ENCODE assay signal across 18 cellular contexts in the genomic region with DNA sequence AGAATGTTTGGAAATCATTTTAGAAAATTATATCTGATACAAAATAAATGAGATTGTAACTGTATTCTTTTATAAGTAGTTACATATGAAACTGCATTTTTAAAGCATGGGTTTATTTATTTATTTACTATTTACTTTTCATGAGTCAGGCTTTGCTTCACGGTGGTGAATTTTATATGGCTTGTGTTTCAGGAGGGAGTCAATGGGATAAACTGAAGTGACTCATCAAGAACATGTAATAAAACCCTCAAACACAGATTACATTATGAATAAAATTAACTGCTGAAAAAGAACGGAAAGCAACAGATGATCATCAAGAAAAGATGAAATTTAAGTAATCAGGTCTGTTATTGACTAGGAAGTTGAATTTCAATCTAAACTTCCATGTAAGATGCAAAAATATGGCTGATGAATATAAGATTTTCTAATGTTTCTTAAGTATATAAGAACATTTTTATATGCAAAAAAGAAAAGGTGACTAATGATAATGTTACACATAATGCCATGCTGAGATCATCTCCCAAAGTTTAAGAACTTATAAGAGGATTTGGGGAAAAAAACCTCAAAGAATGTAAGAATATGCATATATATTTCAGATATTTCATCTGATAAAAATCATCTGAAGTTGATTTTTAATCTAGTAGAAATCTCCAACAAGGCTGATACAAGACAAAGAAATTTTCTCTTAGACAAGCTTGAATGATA.
A peak's percentile ranks its signal among the peaks of the same experiment; 100 is the strongest.
DNase-seq lines count a peak whose midpoint lies in the region; ATAC-seq, FAIRE-seq and TF ChIP-seq lines count a peak whose summit lies in the region.
"Had no signal": no experiment of that assay in that cellular context is flagged by ENCODE, and none has a peak within 500 bp of the region (broad histone marks: within the 10 kb centered on the region; RNA-seq: fewer than 3 reads in every experiment).

No MANE protein-coding gene starts in this region.

- TF ChIP-seq CTCF in AG10803 (conservative IDR thresholded peaks at IDR 0.05; ENCODE audit: low read length) (no peak), foreskin fibroblast (IDR thresholded peaks at IDR 0.05; ENCODE audit: low read depth, low read length) (no peak), pancreas (IDR thresholded peaks at IDR 0.05) (no peak)

- no peaks in the 10 kb centered on the region for H3K36me3 ChIP-seq in pancreas

- H3K27ac ChIP-seq in pancreas: no peak overlapping the region
- H3K27ac ChIP-seq: hepatocyte had no signal

- WGBS in pancreas, 2 donors: 54 to 67% methylated on average over 2 of the region's 2 CpGs

- H3K9me3 ChIP-seq in pancreas: no peaks in the 10 kb centered on the region

- H3K4me1 ChIP-seq in pancreas: no peaks in the 10 kb centered on the region

- intact Hi-C loops in pancreas (cut with DNase I): no loop called here

- DNase-seq in AG10803 (ENCODE audit: low read depth) (peak; percentile 1), HPDE6-E6E7 (ENCODE audit: extremely low spot score) (peak; percentile 55), amniotic epithelial cell (ENCODE audit: low read depth) (peak; percentile 10), foreskin fibroblast (peak; percentile 53 to 69), LoVo (ENCODE audit: low spot score) (no peak), pancreas (no peak)
- DNase-seq: activated CD8-positive, alpha-beta T cell treated with anti-CD3 and anti-CD28 coated beads, Interleukin-2, amount 10 ng/mL, durations not matched to agents 7 days and 5 days; activated effector memory CD4-positive, alpha-beta T cell treated with anti-CD3 and anti-CD28 coated beads, Interleukin-2, amount 50 U/mL, for 16 hours; CD4-positive, alpha-beta T cell; left colon; NCI-H2029; SIG-M5; stimulated activated CD4-positive, alpha-beta T cell treated with anti-CD3 and anti-CD28 coated beads, Interleukin-4, amount 100 ng/mL, for 24 hours; trophoblast cell had no signal

- H3K4me3 ChIP-seq in AG10803 (ENCODE audit: low read length): no peak overlapping the region
- no peak overlapping the region for H3K4me3 ChIP-seq in foreskin fibroblast (ENCODE audit: low read depth in 1 of 2, low read length in 2 of 2)
- no peak overlapping the region for H3K4me3 ChIP-seq in pancreas
- H3K4me3 ChIP-seq: hepatocyte had no signal

- no peaks in the 10 kb centered on the region for H3K27me3 ChIP-seq in pancreas
- H3K27me3 ChIP-seq: hepatocyte had no signal

- FAIRE-seq in pancreas (lab: Jason Lieb, UNC): no peak

- ATAC-seq in HG02759 (IDR thresholded peaks at IDR 0.05; ENCODE audit: unreplicated experiment) (no peak), HG02623 (IDR thresholded peaks at IDR 0.05; ENCODE audit: unreplicated experiment) (no peak), pancreas (no peak)
- ATAC-seq: activated CD8-positive, alpha-beta T cell treated with anti-CD3 and anti-CD28 coated beads, Interleukin-2, amount 10 ng/mL, durations not matched to agents 7 days and 5 days; left colon; stimulated activated effector memory CD8-positive, alpha-beta T cell treated with anti-CD3 and anti-CD28 coated beads, Interleukin-12 subunit alpha, Interleukin-12 subunit beta, amount 100 ng/mL, for 72 hours had no signal

Comparison
In these comparisons a context has a peak if more than half of its experiments do, and no peak if none do; other contexts are left out.
1. DNase-seq: peak in AG10803 (single experiment), HPDE6-E6E7 (single experiment), amniotic epithelial cell (single experiment) and foreskin fibroblast (2 of 2); none in LoVo (single experiment) and pancreas (0 of 6).